Comparison of ENCODE assay signal across 16 cellular contexts in the genomic region with DNA sequence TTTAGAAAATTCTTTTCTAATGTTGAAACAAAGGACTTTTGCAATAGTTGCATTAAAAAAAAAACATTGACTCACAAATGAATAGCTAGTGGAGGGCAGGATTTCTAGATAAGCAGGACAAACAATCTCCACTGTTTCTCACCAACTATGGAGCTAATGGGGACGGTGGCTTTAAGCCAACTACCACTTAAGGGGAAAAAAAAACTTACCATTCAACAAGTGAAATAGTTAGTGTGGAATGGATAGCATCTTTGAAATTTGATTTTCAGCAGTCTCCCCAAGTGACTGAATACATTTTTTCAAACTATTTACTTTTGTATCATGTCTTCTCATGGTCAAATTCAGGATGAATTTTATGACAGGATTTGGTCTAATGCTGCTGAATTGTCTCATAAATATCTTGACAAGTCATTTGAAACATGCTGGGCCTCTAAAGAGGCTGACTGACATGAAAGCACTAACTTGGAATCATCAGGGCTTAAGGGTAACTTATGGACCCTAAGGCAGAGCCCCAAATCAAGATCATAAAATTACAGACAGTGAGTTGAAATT.
DNase-seq lines count a peak whose midpoint lies in the region; ATAC-seq and TF ChIP-seq lines count a peak whose summit lies in the region.
"Had no signal": no experiment of that assay in that cellular context is flagged by ENCODE, and none has a peak within 500 bp of the region (broad histone marks: within the 10 kb centered on the region; RNA-seq: fewer than 3 reads in every experiment).

No MANE protein-coding gene starts in this region.

- H3K4me2 ChIP-seq in PC-9 (peak overlapping the region; percentile 26), hepatocyte (no peak overlapping the region)
- H3K4me2 ChIP-seq: BLaER1 had no signal

- H3K9me3 ChIP-seq in PC-9 (ENCODE audit: insufficient read depth, low read depth) (peaks cover 4% of the 10 kb centered on the region; the same call in 1 of the 2 replicates), hepatocyte (ENCODE audit: low read depth) (no peaks in the 10 kb centered on the region)
- H3K9me3 ChIP-seq: BLaER1, MG63, tibial artery had no signal

- TF ChIP-seq CTCF in PC-9 (conservative IDR thresholded peaks at IDR 0.05) (no peak), hepatocyte (IDR thresholded peaks at IDR 0.05; ENCODE audit: poor library complexity) (no peak), GM10248 (IDR thresholded peaks at IDR 0.05; ENCODE audit: control extremely low read depth, extremely low read depth, low read depth, missing control alignments) (no peak)

- H3K79me2 ChIP-seq in ACC112 (ENCODE audit: control insufficient read depth, insufficient read depth, low read length, unreplicated experiment) (no peaks in the 10 kb centered on the region), PC-9 (ENCODE audit: low read depth) (no peaks in the 10 kb centered on the region), hepatocyte (no peaks in the 10 kb centered on the region)

- peak; percentile 34 for DNase-seq in HuH-7 (ENCODE audit: low spot score)
- peak; percentile 37 to 79 for DNase-seq in PC-9
- peak; percentile 34 for DNase-seq in hepatocyte (ENCODE audit: low spot score)
- DNase-seq in GM19240 (ENCODE audit: insufficient read length, low spot score): no peak
- no peak for DNase-seq in GM10248 (ENCODE audit: extremely low spot score)
- DNase-seq: activated CD4-positive, alpha-beta T cell treated with anti-CD3 and anti-CD28 coated beads, Interleukin-2, amount 50 U/mL, for 4 hours; effector CD8-positive, alpha-beta T cell; HFFc6; MG63; right cardiac atrium; tibial artery had no signal

- CTCF ChIA-PET in PC-9 (lab: Charles Lee): interaction anchor here (0.7 kb wide), 1 partner anchor 90 kb away, joined by 15 read pairs; no protein-coding TSS in a partner anchor
- CTCF ChIA-PET in GM10248 (lab: Yijun Ruan, JAX): interaction anchor here (1.1 kb wide), 1 partner anchor 9 kb away, joined by 4 read pairs; no protein-coding TSS in a partner anchor

- H3K27me3 ChIP-seq in ACC112 (ENCODE audit: insufficient read depth, low read length): no peaks in the 10 kb centered on the region
- H3K27me3 ChIP-seq in PC-9 (ENCODE audit: insufficient read depth, low read depth): no peaks in the 10 kb centered on the region
- no peaks in the 10 kb centered on the region for H3K27me3 ChIP-seq in hepatocyte
- H3K27me3 ChIP-seq: BLaER1, MG63, tibial artery had no signal

- H2AFZ ChIP-seq in ACC112 (ENCODE audit: low read length, unreplicated experiment): no peak overlapping the region
- no peak overlapping the region for H2AFZ ChIP-seq in PC-9
- H2AFZ ChIP-seq in hepatocyte: no peak overlapping the region

- H3K4me3 ChIP-seq in ACC112 (ENCODE audit: low read depth, low read length) (no peak overlapping the region; the same call in 1 of the 2 replicates), PC-9 (no peak overlapping the region), hepatocyte (no peak overlapping the region)
- H3K4me3 ChIP-seq: BLaER1, MG63, tibial artery had no signal

- intact Hi-C loops in PC-9 (cut with micrococcal nuclease; ENCODE audit: unreplicated experiment): loop anchor here (1.0 to 2.0 kb wide), 2 partner anchors 87 to 211 kb away; no protein-coding TSS in a partner anchor

- ATAC-seq in GM21381 (IDR thresholded peaks at IDR 0.05; ENCODE audit: unreplicated experiment) (no peak), GM21737 (IDR thresholded peaks at IDR 0.05; ENCODE audit: unreplicated experiment) (no peak)
- ATAC-seq: activated naive CD4-positive, alpha-beta T cell treated with anti-CD3 and anti-CD28 coated beads, Interleukin-2, amount 50 U/mL, for 72 hours had no signal

- H3K9me2 ChIP-seq in PC-9 (ENCODE audit: insufficient read depth) (0 out of 2 replicates have a peak, but pooled peaks cover 4% of the 10 kb centered on the region), hepatocyte (replicated peaks; ENCODE audit: insufficient read depth) (no peaks in the 10 kb centered on the region)

- peak overlapping the region; percentile 62 for H3K27ac ChIP-seq in ACC112 (ENCODE audit: low read depth, low read length)
- H3K27ac ChIP-seq in PC-9: peak overlapping the region; percentile 56
- H3K27ac ChIP-seq in hepatocyte: peak overlapping the region; percentile 29
- H3K27ac ChIP-seq: BLaER1, tibial artery had no signal

- peaks cover 7% of the 10 kb centered on the region; the same call in 1 of the 2 replicates for H3F3A ChIP-seq in PC-9 (ENCODE audit: insufficient read depth, low read depth)

- 13% methylated on average over 1 of the region's 1 CpG for WGBS in hepatocyte (ENCODE audit: low lambda C conversion rate, missing lambda C conversion rate)

- POLR2A ChIA-PET in PC-9 (lab: Charles Lee; ENCODE audit: unreplicated experiment): interaction anchor here (0.6 kb wide), 1 partner anchor 325 kb away, joined by 3 read pairs; no protein-coding TSS in a partner anchor
- POLR2A ChIA-PET in GM10248 (lab: Yijun Ruan, JAX): no interaction called here

- no TSS peak for BruUV-seq in PC-9 (replicated peaks; lab: Mats Ljungman, UMichigan)

- H4K20me1 ChIP-seq in PC-9 (ENCODE audit: insufficient read depth) (no peaks in the 10 kb centered on the region), hepatocyte (ENCODE audit: insufficient read depth, poor library complexity, severe bottlenecking) (no peaks in the 10 kb centered on the region)
- H4K20me1 ChIP-seq: BLaER1 had no signal

- H3K36me3 ChIP-seq in ACC112 (ENCODE audit: insufficient read depth, low read length) (no peaks in the 10 kb centered on the region), PC-9 (ENCODE audit: low read depth) (no peaks in the 10 kb centered on the region), hepatocyte (replicated peaks; ENCODE audit: insufficient read depth, low read depth) (no peaks in the 10 kb centered on the region)
- H3K36me3 ChIP-seq: MG63, tibial artery had no signal

- H3K4me1 ChIP-seq in ACC112 (ENCODE audit: control insufficient read depth, insufficient read depth, low read length, unreplicated experiment) (peaks cover 38% of the 10 kb centered on the region), PC-9 (replicated peaks; ENCODE audit: insufficient read depth) (peaks cover 22% of the 10 kb centered on the region), hepatocyte (ENCODE audit: insufficient read depth) (peaks cover 21% of the 10 kb centered on the region)
- H3K4me1 ChIP-seq: BLaER1, tibial artery had no signal

Comparison
In these comparisons a context has a peak if more than half of its experiments do, and no peak if none do; other contexts are left out.
1. DNase-seq: peak in HuH-7 (single experiment), PC-9 (2 of 2) and hepatocyte (single experiment); none in GM19240 (single experiment) and GM10248 (single experiment).
2. Peak in every context shown above with its lines, with median percentiles within 50 percentile points of each other: H3K27ac ChIP-seq.